Comparison of ENCODE assay signal across 15 cellular contexts in the genomic region with DNA sequence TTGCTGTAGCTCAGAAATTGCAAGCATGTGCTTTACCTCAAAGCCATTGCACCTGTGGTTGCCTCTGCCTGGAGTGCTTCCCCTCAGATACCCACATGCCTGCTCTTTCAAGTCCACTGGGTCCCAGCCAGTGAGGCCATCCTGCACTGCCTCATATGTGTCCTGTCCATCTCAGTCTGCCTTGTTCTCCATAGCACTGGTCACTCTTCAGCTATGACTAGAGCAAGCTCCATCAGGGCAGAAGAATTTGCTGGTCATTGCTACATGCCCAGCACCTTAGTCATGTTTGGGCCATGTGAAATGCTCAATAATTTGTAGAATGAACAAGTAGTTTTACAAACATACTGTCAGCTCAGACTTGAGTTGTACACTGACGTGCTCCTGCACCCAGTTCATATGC.
A peak's percentile ranks its signal among the peaks of the same experiment; 100 is the strongest.
DNase-seq lines count a peak whose midpoint lies in the region; ATAC-seq and TF ChIP-seq lines count a peak whose summit lies in the region.
"Had no signal": no experiment of that assay in that cellular context is flagged by ENCODE, and none has a peak within 500 bp of the region (broad histone marks: within the 10 kb centered on the region; RNA-seq: fewer than 3 reads in every experiment).

No MANE protein-coding gene starts in this region.

- peaks cover 35% of the 10 kb centered on the region for H3F3A ChIP-seq in GM23248 (ENCODE audit: insufficient read depth)

- peaks cover 38% of the 10 kb centered on the region for H3K4me1 ChIP-seq in GM23248 (ENCODE audit: insufficient read depth)

- intact Hi-C loops in activated B cell treated with CpG ODN at 0.5 μM for 24 hours (cut with micrococcal nuclease): no loop called here

- WGBS in GM23248 (ENCODE audit: low coverage in 1 of 2, low lambda C conversion rate in 2 of 2, missing lambda C conversion rate in 2 of 2), 2 experiments: 20 to 38% methylated on average over 1 of the region's 1 CpG

- peak; percentile 94 for DNase-seq in GM23248
- no peak for DNase-seq in activated B cell treated with CpG ODN at 0.5 μM for 24 hours
- DNase-seq in fibroblast of pulmonary artery (ENCODE audit: low read depth): peak; percentile 30
- DNase-seq in cerebellum (ENCODE audit: low spot score): no peak
- DNase-seq: activated CD4-positive, CD25-positive, alpha-beta regulatory T cell; activated naive CD4-positive, alpha-beta T cell; effector memory CD8-positive, alpha-beta T cell; NCI-H2029 treated with DMSO at 0.1 percent for 48 hours; NCI-H524 treated with DMSO at 0.1 percent for 48 hours; ovary; small intestine; stimulated activated naive CD4-positive, alpha-beta T cell treated with Interleukin-2 at 50 U/mL for 16 hours had no signal

- H3K36me3 Mint-ChIP-seq in activated B cell treated with CpG ODN at 0.5 μM for 24 hours (ENCODE audit: low read depth): peaks cover 93% of the 10 kb centered on the region

- H3K4me3 Mint-ChIP-seq in activated B cell treated with CpG ODN at 0.5 μM for 24 hours: no peak overlapping the region
- H3K4me3 Mint-ChIP-seq: effector memory CD8-positive, alpha-beta T cell had no signal

- H3K9ac ChIP-seq in GM23248: no peak overlapping the region

- no peak overlapping the region for H3K4me3 ChIP-seq in GM23248
- H3K4me3 ChIP-seq in fibroblast of pulmonary artery (replicated peaks; ENCODE audit: low read depth, low read length): no peak overlapping the region
- H3K4me3 ChIP-seq: ovary had no signal

- TF ChIP-seq CTCF in activated B cell treated with CpG ODN at 0.5 μM for 24 hours (IDR thresholded peaks at IDR 0.05) (no peak), fibroblast of pulmonary artery (IDR thresholded peaks at IDR 0.05; ENCODE audit: low read length, missing control alignments) (no peak)

- no peaks in the 10 kb centered on the region for H3K27me3 Mint-ChIP-seq in activated B cell treated with CpG ODN at 0.5 μM for 24 hours
- H3K27me3 Mint-ChIP-seq: effector memory CD8-positive, alpha-beta T cell had no signal

- no peaks in the 10 kb centered on the region for H3K9me3 ChIP-seq in GM23248 (ENCODE audit: low read depth)
- H3K9me3 ChIP-seq: ovary had no signal

- H3K36me3 ChIP-seq in GM23248 (ENCODE audit: low read depth): peaks cover 18% of the 10 kb centered on the region; the same call in 1 of the 2 replicates
- H3K36me3 ChIP-seq: ovary had no signal

- H3K27ac ChIP-seq in GM23248: peak overlapping the region; percentile 69
- H3K27ac ChIP-seq: ovary had no signal

- ATAC-seq in activated B cell treated with CpG ODN at 0.5 μM for 24 hours (ENCODE audit: low read depth) (no peak), HG02763 (IDR thresholded peaks at IDR 0.05; ENCODE audit: unreplicated experiment) (no peak), GM18498 (IDR thresholded peaks at IDR 0.05; ENCODE audit: unreplicated experiment) (no peak), GM21723 (IDR thresholded peaks at IDR 0.05; ENCODE audit: unreplicated experiment) (no peak)
- ATAC-seq: effector memory CD8-positive, alpha-beta T cell had no signal

- H3K4me2 ChIP-seq in GM23248 (ENCODE audit: unreplicated experiment): peak overlapping the region; percentile 73

- in situ Hi-C loops in GM23248 (cut with MboI): no loop called here

- no peaks in the 10 kb centered on the region for H3K9me3 Mint-ChIP-seq in activated B cell treated with CpG ODN at 0.5 μM for 24 hours
- H3K9me3 Mint-ChIP-seq: effector memory CD8-positive, alpha-beta T cell had no signal

- no peak overlapping the region for H2AFZ ChIP-seq in GM23248

- no peaks in the 10 kb centered on the region for H3K79me2 ChIP-seq in GM23248 (ENCODE audit: insufficient read depth)

- H3K9me2 ChIP-seq in GM23248 (ENCODE audit: insufficient read depth): no peaks in the 10 kb centered on the region

- H4K20me1 ChIP-seq in GM23248 (ENCODE audit: insufficient read depth): no peaks in the 10 kb centered on the region

- H3K27ac Mint-ChIP-seq in activated B cell treated with CpG ODN at 0.5 μM for 24 hours: peak overlapping the region; percentile 22

- H3K4me1 Mint-ChIP-seq in activated B cell treated with CpG ODN at 0.5 μM for 24 hours: no peaks in the 10 kb centered on the region

- POLR2A ChIA-PET in activated B cell treated with CpG ODN at 0.5 μM for 24 hours (lab: Charles Lee): no interaction called here

- CTCF ChIA-PET in activated B cell treated with CpG ODN at 0.5 μM for 24 hours (lab: Charles Lee): interaction anchor here (2.8 kb wide), 1 partner anchor 11 kb away, joined by 16 read pairs; no protein-coding TSS in a partner anchor

- no peaks in the 10 kb centered on the region for H3K27me3 ChIP-seq in GM23248 (replicated peaks; ENCODE audit: insufficient read depth)
- H3K27me3 ChIP-seq: ovary had no signal

Comparison
In these comparisons a context has a peak if more than half of its experiments do, and no peak if none do; other contexts are left out.
1. DNase-seq: peak in GM23248 (single experiment) and fibroblast of pulmonary artery (single experiment); none in activated B cell treated with CpG ODN at 0.5 μM for 24 hours (single experiment) and cerebellum (single experiment).